Comparison of ENCODE assay signal across 35 cellular contexts in genomic region chr9:76413658-76414057, GRCh38. TPM values are rescaled to one million over a fixed set of nuclear protein-coding genes. Genes with fewer than 3 reads are reported as not detected.
DNase-seq lines count a peak whose midpoint lies in the region; ATAC-seq, FAIRE-seq and TF ChIP-seq lines count a peak whose summit lies in the region.
"Had no signal": no experiment of that assay in that cellular context is flagged by ENCODE, and none has a peak within 500 bp of the region (broad histone marks: within the 10 kb centered on the region; RNA-seq: fewer than 3 reads in every experiment).

No MANE protein-coding gene starts in this region.

- no peaks in the 10 kb centered on the region for H3K79me2 ChIP-seq in HepG2 (ENCODE audit: insufficient read depth, low read length)

- H2AFZ ChIP-seq in HepG2 (ENCODE audit: low read length), result no peak overlapping the region

- intact Hi-C loops in HepG2 (cut with micrococcal nuclease; ENCODE audit: unreplicated experiment), result loop anchor here (1.0 kb wide), 1 partner anchor 15 kb away; no protein-coding TSS in a partner anchor
- intact Hi-C loops in right lobe of liver (cut with DNase I), result no loop called here
- intact Hi-C loops in Calu3 (cut with micrococcal nuclease; ENCODE audit: unreplicated experiment), result no loop called here
- intact Hi-C loops in dorsolateral prefrontal cortex (cut with DNase I), result no loop called here

- H3K9me3 Mint-ChIP-seq in Calu3 (ENCODE audit: low read depth, unreplicated experiment), result peaks cover 8% of the 10 kb centered on the region

- DNase-seq in HepG2 (ENCODE audit: low spot score) (no peak), right lobe of liver (no peak), Calu3 (no peak), dorsolateral prefrontal cortex (no peak)
- no peak for DNase-seq in activated CD8-positive, alpha-beta memory T cell treated with anti-CD3 and anti-CD28 coated beads, Interleukin-2, amount 50 U/mL, for 4 hours
- DNase-seq: 8988T; ACHN; AML-193; BE2C; C1 segment of cervical spinal cord; Caco-2; CD4-positive, alpha-beta memory T cell; CD4-positive, alpha-beta T cell; CD4-positive, CD25-positive, alpha-beta regulatory T cell; CD8-positive, alpha-beta memory T cell; CD8-positive, alpha-beta T cell; COR-L47; DMS 273 treated with DMSO at 0.1 percent for 48 hours; DMS153; DMS53; DMS79; DMS79 treated with DMSO at 0.1 percent for 48 hours; DND-41; EL had no signal

- H3K27ac ChIP-seq in HepG2 (ENCODE audit: extremely low read length, insufficient read depth, low read length) (no peak overlapping the region), right lobe of liver (no peak overlapping the region), HEK293 (ENCODE audit: extremely low read depth, low read depth, low read length) (no peak overlapping the region), dorsolateral prefrontal cortex (no peak overlapping the region)
- H3K27ac ChIP-seq: 22Rv1; A549; BLaER1; BLaER1 treated with 17β-estradiol and CSF1 and Interleukin-3, amounts not matched to agents 10 nM and 100 nM; C4-2B had no signal

- H3K9ac ChIP-seq in HepG2 (ENCODE audit: insufficient read depth, low read depth, low read length), result no peak overlapping the region
- H3K9ac ChIP-seq: BLaER1; BLaER1 treated with 17β-estradiol and CSF1 and Interleukin-3, amounts not matched to agents 10 nM and 100 nM had no signal

- ATAC-seq in HepG2, result no peak
- no peak for ATAC-seq in right lobe of liver
- ATAC-seq: A549; CD8-positive, alpha-beta T cell had no signal

- H3K4me3 ChIP-seq in HepG2 (replicated peaks in 1 of 3; ENCODE audit: insufficient read depth in 1 of 3, low read depth in 2 of 3, low read length in 3 of 3) (no peak overlapping the region), right lobe of liver (no peak overlapping the region), HEK293 (ENCODE audit: low read depth, low read length) (no peak overlapping the region), dorsolateral prefrontal cortex (no peak overlapping the region)
- H3K4me3 ChIP-seq: A549; BLaER1; BLaER1 treated with 17β-estradiol and CSF1 and Interleukin-3, amounts not matched to agents 10 nM and 100 nM had no signal

- no peaks in the 10 kb centered on the region for H3K27me3 Mint-ChIP-seq in Calu3 (ENCODE audit: unreplicated experiment)
- H3K27me3 Mint-ChIP-seq: B cell; CD4-positive, alpha-beta memory T cell; CD4-positive, alpha-beta T cell; CD4-positive, CD25-positive, alpha-beta regulatory T cell had no signal

- H3K4me1 Mint-ChIP-seq in Calu3 (ENCODE audit: low read depth, unreplicated experiment), result peaks cover 32% of the 10 kb centered on the region

- no peaks in the 10 kb centered on the region for H3K27me3 ChIP-seq in HepG2 (ENCODE audit: control insufficient read depth in 1 of 2, insufficient read depth in 2 of 2, low read length in 2 of 2)
- H3K27me3 ChIP-seq in right lobe of liver, result no peaks in the 10 kb centered on the region
- H3K27me3 ChIP-seq in dorsolateral prefrontal cortex, result no peaks in the 10 kb centered on the region
- H3K27me3 ChIP-seq: BE2C; BLaER1; BLaER1 treated with 17β-estradiol and CSF1 and Interleukin-3, amounts not matched to agents 10 nM and 100 nM had no signal

- H3K27ac Mint-ChIP-seq in Calu3 (ENCODE audit: unreplicated experiment), result peak overlapping the region; percentile 88
- H3K27ac Mint-ChIP-seq: B cell; CD14-positive monocyte; CD4-positive, alpha-beta T cell; CD8-positive, alpha-beta T cell had no signal

- POLR2A ChIA-PET in HepG2 (lab: Yijun Ruan, JAX) (no interaction called here), HEK293 (lab: Yijun Ruan, JAX) (no interaction called here)

- no peak overlapping the region for H3K4me3 Mint-ChIP-seq in Calu3 (ENCODE audit: low read depth, unreplicated experiment)
- H3K4me3 Mint-ChIP-seq: B cell; CD14-positive monocyte; CD4-positive, alpha-beta memory T cell; CD4-positive, alpha-beta T cell; CD8-positive, alpha-beta T cell had no signal

- no peak for TF ChIP-seq EP300 in HepG2 (IDR thresholded peaks at IDR 0.05; ENCODE audit: low read depth in 2 of 2, low read length in 2 of 2)
- TF ChIP-seq EP300 in HepG2 (CRISPR knock-in tag; IDR thresholded peaks at IDR 0.05; ENCODE audit: borderline replicate concordance), result no peak

- no peaks in the 10 kb centered on the region for H3K9me3 ChIP-seq in HepG2 (ENCODE audit: low read length)
- peaks cover 0 to 2% (median 0%) of the 10 kb centered on the region in 4 donors for H3K9me3 ChIP-seq in right lobe of liver
- H3K9me3 ChIP-seq in HEK293 (ENCODE audit: control insufficient read depth, insufficient read depth, low read depth, low read length), result no peaks in the 10 kb centered on the region
- H3K9me3 ChIP-seq: A549, BE2C, Caco-2 had no signal

- no peaks in the 10 kb centered on the region for H4K20me1 ChIP-seq in HepG2 (ENCODE audit: insufficient read depth, low read length)
- H4K20me1 ChIP-seq: BLaER1; BLaER1 treated with 17β-estradiol and CSF1 and Interleukin-3, amounts not matched to agents 10 nM and 100 nM had no signal

- H3K36me3 ChIP-seq in HepG2 (replicated peaks in 1 of 2; ENCODE audit: control insufficient read depth in 1 of 2, insufficient read depth in 2 of 2, low read length in 2 of 2) (no peaks in the 10 kb centered on the region), right lobe of liver (no peaks in the 10 kb centered on the region), HEK293 (ENCODE audit: control insufficient read depth in 2 of 2, insufficient read depth in 1 of 2, low read length in 2 of 2) (no peaks in the 10 kb centered on the region)
- H3K36me3 ChIP-seq: BE2C; BLaER1; BLaER1 treated with 17β-estradiol and CSF1 and Interleukin-3, amounts not matched to agents 10 nM and 100 nM had no signal

- BruUV-seq in HepG2 (replicated peaks; lab: Mats Ljungman, UMichigan) (no TSS peak), Calu3 (replicated peaks; lab: Mats Ljungman, UMichigan) (no TSS peak)

- CTCF ChIA-PET in HepG2 (lab: Yijun Ruan, JAX; ENCODE audit: low intra/inter-chr PET ratio, low total read pairs), result no interaction called here
- CTCF ChIA-PET in Calu3 (lab: Charles Lee), result no interaction called here
- CTCF ChIA-PET in HEK293 (lab: Yijun Ruan, JAX), result interaction anchor here (0.7 to 1.6 kb wide), 2 partner anchors 18 to 19 kb away, joined by 3 read pairs; partner anchors contain the start of gene RFK

- no peak overlapping the region for H3K4me2 ChIP-seq in HepG2 (ENCODE audit: low read depth, low read length)
- H3K4me2 ChIP-seq: A549, BLaER1 had no signal

- in situ Hi-C loops in HepG2 (cut with HindIII; ENCODE audit: extremely low pct_ligation_motif_present, low pct_unique_long_range_greater_than_20kb), result no loop called here

- H3K4me1 ChIP-seq in HepG2 (ENCODE audit: insufficient read depth, low read length) (peaks cover 31% of the 10 kb centered on the region), right lobe of liver (peaks cover 0 to 6% (median 0%) of the 10 kb centered on the region in 4 donors), HEK293 (ENCODE audit: control insufficient read depth, insufficient read depth, low read length) (no peaks in the 10 kb centered on the region)
- H3K4me1 ChIP-seq: BE2C, Caco-2 had no signal

- TF ChIP-seq CTCF in HepG2 (CRISPR knock-in tag; IDR thresholded peaks at IDR 0.05) (no peak), right lobe of liver (IDR thresholded peaks at IDR 0.05) (no peak), Calu3 (IDR thresholded peaks at IDR 0.05; ENCODE audit: unreplicated experiment) (no peak), HEK293 (tag by site-specific recombination; IDR thresholded peaks at IDR 0.05) (no peak), dorsolateral prefrontal cortex (IDR thresholded peaks at IDR 0.05 in 54 of 56, conservative IDR thresholded peaks at IDR 0.05 in 2 of 56; ENCODE audit: low read depth in 1 of 56, partially characterized antibody in 56 of 56) (no peak)

- no peak for FAIRE-seq in HepG2 (lab: Jason Lieb, UNC)
- FAIRE-seq: A204.1, A549, D721Med had no signal

- no peaks in the 10 kb centered on the region for H3K36me3 Mint-ChIP-seq in Calu3 (ENCODE audit: insufficient read depth, unreplicated experiment)
- H3K36me3 Mint-ChIP-seq: CD4-positive, CD25-positive, alpha-beta regulatory T cell had no signal

- TF ChIP-seq RAD21 in HepG2 (CRISPR knock-in tag; IDR thresholded peaks at IDR 0.05), result no peak

- TF ChIP-seq POLR2A in HepG2 (IDR thresholded peaks at IDR 0.05; ENCODE audit: insufficient read depth in 1 of 2, low read depth in 2 of 2, low read length in 2 of 2) (no peak), right lobe of liver (IDR thresholded peaks at IDR 0.05) (no peak)

RNA-seq across cellular contexts. Expression of gene RFK, which starts 19.4 kb away (rescaled TPM):
- 37.2 and 56.5 TPM in 2 replicates for total RNA-seq in HepG2 (2016; rRNA removed; fragmentation: Illumina TruSeq; extraction: Trizol)
- 7.6 and 10.1 TPM in 2 replicates for total RNA-seq in HepG2 (2016; cell fraction: cytosol; rRNA removed; fragmentation: Illumina TruSeq; extraction: Trizol; ENCODE audit: low read depth)
- 35.6 and 54.0 TPM in 2 replicates for total RNA-seq in HepG2 (2016; cell fraction: insoluble cytoplasmic fraction; rRNA removed; fragmentation: Illumina TruSeq; extraction: Trizol)
- total RNA-seq in HepG2 (2016; cell fraction: membrane; rRNA removed; fragmentation: Illumina TruSeq; extraction: Trizol), result 27.8 and 28.5 TPM in 2 replicates
- 12.9 and 19.7 TPM in 2 replicates for total RNA-seq in HepG2 (2016; cell fraction: nucleus; rRNA removed; fragmentation: Illumina TruSeq; extraction: Trizol)
- 15.5 and 18.2 TPM in 2 replicates for polyA plus RNA-seq in HepG2 (2011; rRNA removed)
- 7.6 and 12.8 TPM in 2 replicates for polyA plus RNA-seq in HepG2 (2011; cell fraction: cytosol; rRNA removed)
- polyA plus RNA-seq in HepG2 (2011; cell fraction: nucleus; rRNA removed), result 3.0 and 4.3 TPM in 2 replicates
- polyA plus RNA-seq in HepG2 (2012), result 23.4 and 28.5 TPM in 2 replicates
- 10.0 and 12.2 TPM in 2 replicates for polyA plus RNA-seq in HepG2 (2016; cell fraction: cytosol; fragmentation: Illumina TruSeq; extraction: Trizol; ENCODE audit: low read depth)
- polyA plus RNA-seq in HepG2 (2016; cell fraction: insoluble cytoplasmic fraction; fragmentation: Illumina TruSeq; extraction: Trizol; ENCODE audit: low read depth), result 51.8 and 54.0 TPM in 2 replicates
- polyA plus RNA-seq in HepG2 (2016; cell fraction: membrane; fragmentation: Illumina TruSeq; extraction: Trizol; ENCODE audit: low read depth), result 26.0 and 26.7 TPM in 2 replicates
- polyA plus RNA-seq in HepG2 (2016; cell fraction: nucleus; fragmentation: Illumina TruSeq; extraction: Trizol; ENCODE audit: insufficient read depth, low read depth), result 20.2 and 24.4 TPM in 2 replicates
- 4.2 and 5.1 TPM in 2 replicates for polyA minus RNA-seq in HepG2 (2011; rRNA and poly(A)+ RNA removed; ENCODE audit: low replicate concordance)
- polyA minus RNA-seq in HepG2 (2011; cell fraction: cytosol; rRNA and poly(A)+ RNA removed), result 13.5 and 15.4 TPM in 2 replicates
- 8.2 and 11.7 TPM in 2 replicates for polyA minus RNA-seq in HepG2 (2011; cell fraction: nucleus; rRNA and poly(A)+ RNA removed)
- 10 to 100 TPM; 11.1 to 25.2 (median 19.7) TPM for total RNA-seq in right lobe of liver
- 13.0 and 14.0 TPM in 2 replicates for total RNA-seq in Calu3 (2022)
- total RNA-seq in dorsolateral prefrontal cortex, result 10 to 100 TPM; 15.3 to 57.0 (median 37.1) TPM

RNA-seq across cellular contexts. Expression of gene GCNT1, which starts 45.3 kb away (rescaled TPM):
- 0.18 and 0.55 TPM in 2 replicates for total RNA-seq in HepG2 (2016; rRNA removed; fragmentation: Illumina TruSeq; extraction: Trizol)
- total RNA-seq in HepG2 (2016; cell fraction: cytosol; rRNA removed; fragmentation: Illumina TruSeq; extraction: Trizol; ENCODE audit: low read depth), result under 0.01 and 0.10 TPM in 2 replicates
- total RNA-seq in HepG2 (2016; cell fraction: insoluble cytoplasmic fraction; rRNA removed; fragmentation: Illumina TruSeq; extraction: Trizol), result 0.61 and 0.82 TPM in 2 replicates
- total RNA-seq in HepG2 (2016; cell fraction: membrane; rRNA removed; fragmentation: Illumina TruSeq; extraction: Trizol), result 0.15 and 0.76 TPM in 2 replicates
- 0.31 and 1.8 TPM in 2 replicates for total RNA-seq in HepG2 (2016; cell fraction: nucleus; rRNA removed; fragmentation: Illumina TruSeq; extraction: Trizol)
- 1.7 and 2.1 TPM in 2 replicates for polyA plus RNA-seq in HepG2 (2011; rRNA removed)
- polyA plus RNA-seq in HepG2 (2011; cell fraction: cytosol; rRNA removed), result 2.2 TPM in 2 replicates
- polyA plus RNA-seq in HepG2 (2011; cell fraction: nucleus; rRNA removed), result 0.47 and 0.85 TPM in 2 replicates
- 8.4 and 9.4 TPM in 2 replicates for polyA plus RNA-seq in HepG2 (2012)
- 0.01 and 0.24 TPM in 2 replicates for polyA plus RNA-seq in HepG2 (2016; cell fraction: cytosol; fragmentation: Illumina TruSeq; extraction: Trizol; ENCODE audit: low read depth)
- 0.16 and 0.25 TPM in 2 replicates for polyA plus RNA-seq in HepG2 (2016; cell fraction: insoluble cytoplasmic fraction; fragmentation: Illumina TruSeq; extraction: Trizol; ENCODE audit: low read depth)
- polyA plus RNA-seq in HepG2 (2016; cell fraction: membrane; fragmentation: Illumina TruSeq; extraction: Trizol; ENCODE audit: low read depth), result 0.09 TPM in 2 replicates
- 0.60 and 1.0 TPM in 2 replicates for polyA plus RNA-seq in HepG2 (2016; cell fraction: nucleus; fragmentation: Illumina TruSeq; extraction: Trizol; ENCODE audit: insufficient read depth, low read depth)
- polyA minus RNA-seq in HepG2 (2011; rRNA and poly(A)+ RNA removed; ENCODE audit: low replicate concordance), result 3.8 and 4.7 TPM in 2 replicates
- polyA minus RNA-seq in HepG2 (2011; cell fraction: cytosol; rRNA and poly(A)+ RNA removed), result 1.4 and 4.9 TPM in 2 replicates
- polyA minus RNA-seq in HepG2 (2011; cell fraction: nucleus; rRNA and poly(A)+ RNA removed), result 0.77 and 1.1 TPM in 2 replicates
- total RNA-seq in right lobe of liver, result 1 to 10 TPM; 1.1 to 3.6 (median 2.7) TPM
- 5.0 and 7.9 TPM in 2 replicates for total RNA-seq in Calu3 (2022)
- 10 to 100 TPM in 4 of 120 experiments, 1 to 10 TPM in 116; 1.4 to 14.0 (median 5.8) TPM for total RNA-seq in dorsolateral prefrontal cortex
- total RNA-seq: A673 had no signal

Comparison
In these comparisons a context has a peak if more than half of its experiments do, and no peak if none do; other contexts are left out.
1. Of the 63 proteins assayed by ChIP-seq in both HepG2 and HEK293: peak only in HepG2: none; only in HEK293: SETDB1 and ZNF558; in both: none; in neither: 61.